ENCODE assay signal across 8 cellular contexts in genomic region chr18:72652990-72653593, GRCh38.
DNase-seq lines count a peak whose midpoint lies in the region; ATAC-seq and TF ChIP-seq lines count a peak whose summit lies in the region.

No MANE protein-coding gene starts in this region.

- H3K27me3 ChIP-seq in BE2C (no peaks in the 10 kb centered on the region), lower lobe of right lung (ENCODE audit: low read depth) (no peaks in the 10 kb centered on the region)

- no peaks in the 10 kb centered on the region for H3K36me3 ChIP-seq in BE2C
- H3K36me3 ChIP-seq in lower lobe of right lung = no peaks in the 10 kb centered on the region

- no peak overlapping the region for H3K27ac ChIP-seq in lower lobe of right lung

- H3K9me3 ChIP-seq in BE2C = no peaks in the 10 kb centered on the region
- H3K9me3 ChIP-seq in lower lobe of right lung = no peaks in the 10 kb centered on the region

- 66 to 76% methylated on average over 3 of the region's 3 CpGs for WGBS in lower leg skin, 2 donors

- peak; percentile 91 for ATAC-seq in GM18508 (IDR thresholded peaks at IDR 0.05; ENCODE audit: insufficient read depth, unreplicated experiment)
- ATAC-seq in HG02870 (IDR thresholded peaks at IDR 0.05; ENCODE audit: unreplicated experiment) = peak; percentile 87
- peak in 1 of 2 donors; percentile 59 for ATAC-seq in lower lobe of right lung

- no peak for TF ChIP-seq POLR2A in lower leg skin (IDR thresholded peaks at IDR 0.05)

- H3K4me3 ChIP-seq in BE2C (ENCODE audit: low read depth, low read length) = no peak overlapping the region
- H3K4me3 ChIP-seq in lower lobe of right lung = no peak overlapping the region
- H3K4me3 ChIP-seq in lower leg skin (ENCODE audit: low read depth, poor library complexity, severe bottlenecking) = no peak overlapping the region

- DNase-seq in BE2C (peak; percentile 45), NCI-H146 treated with DMSO at 0.1 percent for 48 hours (lab: John Stamatoyannopoulos, UW; ENCODE audit: unreplicated experiment) (peak; percentile 39), lower lobe of right lung (no peak), lower leg skin (ENCODE audit: low spot score in 2 of 2) (no peak), OCI-M2 (lab: John Stamatoyannopoulos, UW; ENCODE audit: unreplicated experiment) (no peak)
- DNase-seq in activated naive CD4-positive, alpha-beta T cell treated with anti-CD3 and anti-CD28 coated beads, Interleukin-2, amount 50 U/mL, for 16 hours = peak; percentile 26

- intact Hi-C loops in lower lobe of right lung (cut with DNase I) (no loop called here), lower leg skin (cut with DNase I; ENCODE audit: low total_unique reads) (no loop called here)

- TF ChIP-seq CTCF in BE2C (IDR thresholded peaks at IDR 0.05; ENCODE audit: low read depth, low read length) = peak; percentile 65
- TF ChIP-seq CTCF in lower lobe of right lung (IDR thresholded peaks at IDR 0.05) = peak; percentile 43
- TF ChIP-seq CTCF in lower leg skin (IDR thresholded peaks at IDR 0.05) = no peak

- H3K4me1 ChIP-seq in BE2C (no peaks in the 10 kb centered on the region), lower lobe of right lung (no peaks in the 10 kb centered on the region)

Comparison
In these comparisons a context has a peak if more than half of its experiments do, and no peak if none do; other contexts are left out.
1. DNase-seq: peak in BE2C (single experiment), NCI-H146 treated with DMSO at 0.1 percent for 48 hours (single experiment) and activated naive CD4-positive, alpha-beta T cell treated with anti-CD3 and anti-CD28 coated beads, Interleukin-2, amount 50 U/mL, for 16 hours (single experiment); none in lower lobe of right lung (single experiment), lower leg skin (0 of 2) and OCI-M2 (single experiment).
2. CTCF ChIP-seq: peak in BE2C (single experiment) and lower lobe of right lung (single experiment); none in lower leg skin (0 of 3).